Comparison of ENCODE assay signal across 9 cellular contexts in the genomic region with DNA sequence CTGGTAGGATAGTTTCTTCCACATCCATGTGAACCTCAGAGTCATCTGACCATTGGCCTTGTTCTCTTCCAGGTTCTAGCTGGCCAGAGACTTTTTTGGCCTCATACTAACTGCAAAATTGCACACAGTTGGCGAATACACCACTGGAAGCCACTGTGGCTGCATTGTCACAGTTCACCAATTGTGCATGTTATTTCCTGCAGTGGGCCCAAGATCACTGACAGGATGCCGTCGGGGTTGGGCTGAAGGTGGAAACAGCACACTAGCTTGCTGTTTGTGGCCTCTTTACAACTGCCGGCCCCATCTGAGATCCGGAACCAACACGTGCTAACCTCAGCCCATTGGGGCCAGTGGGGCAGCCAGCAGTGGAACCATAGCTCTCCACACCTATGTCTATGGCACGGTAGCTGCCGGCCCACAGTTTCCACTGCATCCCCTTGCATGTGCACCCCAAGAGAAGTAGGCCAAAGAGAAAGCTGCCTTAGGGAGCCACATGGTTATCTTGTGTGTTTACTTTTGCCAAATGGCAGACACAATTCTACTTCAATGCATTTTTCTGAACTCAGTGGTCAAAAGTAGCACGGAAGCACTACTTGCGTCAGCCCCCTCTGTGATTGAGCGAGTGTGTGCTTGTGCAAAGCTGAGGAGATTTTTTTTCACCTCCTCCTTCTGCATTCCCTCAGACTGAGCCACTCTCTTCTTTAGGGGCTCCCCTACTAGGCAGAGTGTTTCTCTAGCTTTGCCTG.
A peak's percentile ranks its signal among the peaks of the same experiment; 100 is the strongest.
DNase-seq lines count a peak whose midpoint lies in the region; ATAC-seq, FAIRE-seq and TF ChIP-seq lines count a peak whose summit lies in the region.
"Had no signal": no experiment of that assay in that cellular context is flagged by ENCODE, and none has a peak within 500 bp of the region (broad histone marks: within the 10 kb centered on the region; RNA-seq: fewer than 3 reads in every experiment).

No MANE protein-coding gene starts in this region.

- H3K27me3 Mint-ChIP-seq in stimulated activated naive B cell treated with anti-CD40 and anti-IgM and Interleukin-4, amounts not matched to agents 10 μg/mL and 1 μg/mL and 100 μg/mL, for 72 hours = no peaks in the 10 kb centered on the region

- peaks cover 17 to 19% of the 10 kb centered on the region in 2 donors for H3K4me1 ChIP-seq in kidney (ENCODE audit: control insufficient read depth in 1 of 2, insufficient read depth in 1 of 2, low read depth in 1 of 2, low read length in 2 of 2)

- intact Hi-C loops in kidney (cut with DNase I) = no loop called here

- H3K4me3 ChIP-seq in kidney (ENCODE audit: low read length in 2 of 2) = no peak overlapping the region

- H3K9me3 ChIP-seq in kidney (ENCODE audit: control insufficient read depth in 1 of 2, low read length in 2 of 2) = no peaks in the 10 kb centered on the region

- DNase-seq in activated CD8-positive, alpha-beta memory T cell treated with anti-CD3 and anti-CD28 coated beads for 4 hours (ENCODE audit: low read depth in 2 of 2) = peak; percentile 24 to 35
- DNase-seq in kidney = peak; percentile 80
- peak; percentile 83 for DNase-seq in stimulated activated naive B cell treated with anti-CD40 and anti-IgM and Interleukin-4, amounts not matched to agents 10 μg/mL and 1 μg/mL and 100 μg/mL, for 72 hours
- DNase-seq in retina = no peak
- no peak for DNase-seq in NCI-H1105 (lab: John Stamatoyannopoulos, UW)
- DNase-seq in NCI-H1436 treated with DMSO at 0.1 percent for 48 hours (lab: John Stamatoyannopoulos, UW) = no peak

- peak overlapping the region; percentile 52 to 78 for H3K4me3 Mint-ChIP-seq in stimulated activated naive B cell treated with anti-CD40 and anti-IgM and Interleukin-4, amounts not matched to agents 10 μg/mL and 1 μg/mL and 100 μg/mL, for 72 hours

- FAIRE-seq in kidney (lab: Jason Lieb, UNC) = no peak
- FAIRE-seq: endometrium had no signal

- peaks cover 76 to 98% of the 10 kb centered on the region in 2 donors for H3K4me1 Mint-ChIP-seq in stimulated activated naive B cell treated with anti-CD40 and anti-IgM and Interleukin-4, amounts not matched to agents 10 μg/mL and 1 μg/mL and 100 μg/mL, for 72 hours

- no peak overlapping the region for H3K9ac ChIP-seq in kidney (ENCODE audit: low read length in 2 of 2)

- ATAC-seq in GM18520 (IDR thresholded peaks at IDR 0.05; ENCODE audit: unreplicated experiment) (peak; percentile 43), HG03066 (IDR thresholded peaks at IDR 0.05; ENCODE audit: low read depth, unreplicated experiment) (peak; percentile 43)
- ATAC-seq in stimulated activated naive B cell treated with anti-CD40 and anti-IgM and Interleukin-4, amounts not matched to agents 10 μg/mL and 1 μg/mL and 100 μg/mL, for 72 hours (replicated peaks) = peak; percentile 53 to 58

- peaks cover 0 to 2% of the 10 kb centered on the region in 2 donors for H3K9me3 Mint-ChIP-seq in stimulated activated naive B cell treated with anti-CD40 and anti-IgM and Interleukin-4, amounts not matched to agents 10 μg/mL and 1 μg/mL and 100 μg/mL, for 72 hours

- H3K27ac ChIP-seq in kidney (ENCODE audit: low read depth in 2 of 2, low read length in 2 of 2) = no peak overlapping the region

- peak overlapping the region; percentile 98 for H3K27ac Mint-ChIP-seq in stimulated activated naive B cell treated with anti-CD40 and anti-IgM and Interleukin-4, amounts not matched to agents 10 μg/mL and 1 μg/mL and 100 μg/mL, for 72 hours

- H3K36me3 Mint-ChIP-seq in stimulated activated naive B cell treated with anti-CD40 and anti-IgM and Interleukin-4, amounts not matched to agents 10 μg/mL and 1 μg/mL and 100 μg/mL, for 72 hours = peaks cover 12 to 24% of the 10 kb centered on the region in 2 donors

- TF ChIP-seq CTCF in kidney (IDR thresholded peaks at IDR 0.05; ENCODE audit: borderline replicate concordance, extremely low read depth, insufficient read depth) = no peak

- no peaks in the 10 kb centered on the region for H3K36me3 ChIP-seq in kidney (ENCODE audit: control insufficient read depth in 1 of 2, insufficient read depth in 2 of 2, low read length in 2 of 2)

Comparison
In these comparisons a context has a peak if more than half of its experiments do, and no peak if none do; other contexts are left out.
1. DNase-seq: peak in activated CD8-positive, alpha-beta memory T cell treated with anti-CD3 and anti-CD28 coated beads for 4 hours (2 of 2), kidney (single experiment) and stimulated activated naive B cell treated with anti-CD40 and anti-IgM and Interleukin-4, amounts not matched to agents 10 μg/mL and 1 μg/mL and 100 μg/mL, for 72 hours (single experiment); none in retina (single experiment), NCI-H1105 (single experiment) and NCI-H1436 treated with DMSO at 0.1 percent for 48 hours (single experiment).
2. Peak in every context shown above with its lines, with median percentiles within 50 percentile points of each other: ATAC-seq.